In genomic region chr17:18323007-18323406, GRCh38 we compare ENCODE assay signal across 14 cellular contexts. TPM values are rescaled to one million over a fixed set of nuclear protein-coding genes. Genes with fewer than 3 reads are reported as not detected.
DNase-seq lines count a peak whose midpoint lies in the region; ATAC-seq, FAIRE-seq and TF ChIP-seq lines count a peak whose summit lies in the region.
"Had no signal": no experiment of that assay in that cellular context is flagged by ENCODE, and none has a peak within 500 bp of the region (broad histone marks: within the 10 kb centered on the region; RNA-seq: fewer than 3 reads in every experiment).

No MANE protein-coding gene starts in this region.

- no peak overlapping the region for H3K9ac ChIP-seq in K562 (ENCODE audit: insufficient read depth in 1 of 2, low read depth in 2 of 2, low read length in 2 of 2)
- H3K9ac ChIP-seq in mesenchymal stem cell (ENCODE audit: low read length) = peak overlapping the region; percentile 45

- TF ChIP-seq CTCF in LNCaP clone FGC (IDR thresholded peaks at IDR 0.05; ENCODE audit: control insufficient read depth, extremely low read depth, insufficient read depth) = 0 out of 2 replicates have a peak, but pooled peaks have one; percentile 8
- TF ChIP-seq CTCF in K562 (IDR thresholded peaks at IDR 0.05 in 2 of 3, conservative IDR thresholded peaks at IDR 0.05 in 1 of 3; ENCODE audit: insufficient read depth in 2 of 3, low read depth in 1 of 3, low read length in 3 of 3) = peak in 2 of 3 experiments; percentile 8 to 9; a peak in 1 of 6 replicates

- peaks cover 8% of the 10 kb centered on the region for H4K20me1 ChIP-seq in K562 (replicated peaks; ENCODE audit: control insufficient read depth, insufficient read depth, low read length)

- no peak for TF ChIP-seq POLR2A in K562 (conservative IDR thresholded peaks at IDR 0.05)

- no peaks in the 10 kb centered on the region for H3K9me1 ChIP-seq in K562 (ENCODE audit: control insufficient read depth, insufficient read depth, low read length)

- no peaks in the 10 kb centered on the region for H3K9me3 ChIP-seq in K562 (replicated peaks; ENCODE audit: control insufficient read depth, insufficient read depth, low read depth, low read length)
- no peaks in the 10 kb centered on the region for H3K9me3 ChIP-seq in mesenchymal stem cell (ENCODE audit: control insufficient read depth, low read length)
- H3K9me3 ChIP-seq: tibial nerve had no signal

- H3K4me2 ChIP-seq in K562 (ENCODE audit: insufficient read depth, low read length) (no peak overlapping the region), mesenchymal stem cell (ENCODE audit: low read length, poor library complexity, severe bottlenecking) (no peak overlapping the region)

- no peak overlapping the region for H2AK5ac ChIP-seq in mesenchymal stem cell (ENCODE audit: low read length, severe bottlenecking)

- H3K18ac ChIP-seq in mesenchymal stem cell (ENCODE audit: low read depth in 1 of 2, low read length in 2 of 2) = no peak overlapping the region

- H2BK12ac ChIP-seq in mesenchymal stem cell (ENCODE audit: low read length in 2 of 2) = no peak overlapping the region

- ATAC-seq in activated CD4-positive, alpha-beta T cell treated with anti-CD3 and anti-CD28 coated beads for 36 hours = no peak
- ATAC-seq in K562 = no peak
- ATAC-seq in GM21786 (IDR thresholded peaks at IDR 0.05; ENCODE audit: unreplicated experiment) = no peak

- H2AFZ ChIP-seq in K562 (ENCODE audit: low read depth, low read length) (no peak overlapping the region), mesenchymal stem cell (ENCODE audit: low read depth, low read length) (no peak overlapping the region)

- H3K4ac ChIP-seq in mesenchymal stem cell (ENCODE audit: low read depth in 1 of 2, low read length in 2 of 2) = no peak overlapping the region

- H3K4me3 ChIP-seq in LNCaP clone FGC (ENCODE audit: low read depth, low read length) = no peak overlapping the region
- no peak overlapping the region for H3K4me3 ChIP-seq in K562
- H3K4me3 ChIP-seq in mesenchymal stem cell (ENCODE audit: insufficient read depth in 1 of 2, low read depth in 1 of 2, low read length in 2 of 2) = no peak overlapping the region
- H3K4me3 ChIP-seq: tibial nerve had no signal

- no peak for DNase-seq in activated CD4-positive, alpha-beta T cell treated with anti-CD3 and anti-CD28 coated beads for 36 hours
- DNase-seq in activated CD4-positive, alpha-beta T cell treated with anti-CD3 and anti-CD28 coated beads, Interleukin-2, amount 50 U/mL, for 1 hour = no peak
- DNase-seq in LNCaP clone FGC (ENCODE audit: low read depth) (no peak), K562 (ENCODE audit: extremely low read depth in 1 of 4, low spot score in 3 of 4) (no peak), mesenchymal stem cell (no peak), GM19239 (ENCODE audit: insufficient read length, low spot score) (no peak), NCI-H526 treated with DMSO at 0.1 percent for 48 hours (lab: John Stamatoyannopoulos, UW) (no peak)
- DNase-seq: amygdala, NCI-H146 had no signal

- 62% methylated on average over 3 of the region's 3 CpGs for WGBS in K562 (ENCODE audit: insufficient coverage, low coverage, missing lambda C conversion rate)
- WGBS in mesenchymal stem cell = 73% methylated on average over 3 of the region's 3 CpGs

- FAIRE-seq in K562 (lab: Jason Lieb, UNC) (no peak), GM19239 (lab: Jason Lieb, UNC) (no peak)
- FAIRE-seq: A204.1, endometrium had no signal

- H4K8ac ChIP-seq in mesenchymal stem cell (ENCODE audit: low read length) = no peak overlapping the region

- H4K91ac ChIP-seq in mesenchymal stem cell (ENCODE audit: low read length) = no peak overlapping the region

- in situ Hi-C loops in K562 (cut with MboI) = no loop called here

- H2BK120ac ChIP-seq in mesenchymal stem cell (ENCODE audit: low read depth, low read length) = no peak overlapping the region

- peaks cover 38% of the 10 kb centered on the region for H3K4me1 Mint-ChIP-seq in activated CD4-positive, alpha-beta T cell treated with anti-CD3 and anti-CD28 coated beads for 36 hours

- H3K9me3 Mint-ChIP-seq in activated CD4-positive, alpha-beta T cell treated with anti-CD3 and anti-CD28 coated beads for 36 hours (ENCODE audit: low read depth) = no peaks in the 10 kb centered on the region

- CTCF ChIA-PET in activated CD4-positive, alpha-beta T cell treated with anti-CD3 and anti-CD28 coated beads for 36 hours (lab: Charles Lee) = no interaction called here
- CTCF ChIA-PET in K562 (lab: Yijun Ruan, JAX; ENCODE audit: low intra/inter-chr PET ratio) = interaction anchor here (0.5 kb wide), 1 partner anchor 403 kb away, joined by 3 read pairs; no protein-coding TSS in a partner anchor

- intact Hi-C loops in activated CD4-positive, alpha-beta T cell treated with anti-CD3 and anti-CD28 coated beads for 36 hours (cut with DNase I, micrococcal nuclease) = loop anchor here in 1 of 2 experiments (5.0 kb wide), 1 partner anchor 39 kb away; the partner anchor contains the start of gene SHMT1
- intact Hi-C loops in K562 (cut with micrococcal nuclease) = loop anchor here (10.0 kb wide), 1 partner anchor 178 kb away; no protein-coding TSS in a partner anchor

- peaks cover 51% of the 10 kb centered on the region for H3K79me1 ChIP-seq in mesenchymal stem cell (replicated peaks; ENCODE audit: low read length, poor library complexity, severe bottlenecking)

- H3K27me3 Mint-ChIP-seq in activated CD4-positive, alpha-beta T cell treated with anti-CD3 and anti-CD28 coated beads for 36 hours = no peaks in the 10 kb centered on the region

- H3K14ac ChIP-seq in mesenchymal stem cell (ENCODE audit: low read length in 2 of 2) = no peak overlapping the region

- H3K4me1 ChIP-seq in K562 (replicated peaks in 1 of 2; ENCODE audit: control insufficient read depth in 2 of 2, insufficient read depth in 2 of 2, low read length in 2 of 2) (peaks cover 3 to 17% of the 10 kb centered on the region in 2 experiments; a peak in 4 of 5 replicates), mesenchymal stem cell (ENCODE audit: control insufficient read depth, insufficient read depth, low read depth, low read length) (peaks cover 24% of the 10 kb centered on the region)

- no peak overlapping the region for H2BK15ac ChIP-seq in mesenchymal stem cell (ENCODE audit: low read depth, poor library complexity, severe bottlenecking)

- H3K27me3 ChIP-seq in K562 (ENCODE audit: control insufficient read depth in 2 of 2, insufficient read depth in 2 of 2, low read length in 2 of 2) (no peaks in the 10 kb centered on the region), mesenchymal stem cell (ENCODE audit: control insufficient read depth in 1 of 2, insufficient read depth in 1 of 2, low read length in 2 of 2) (no peaks in the 10 kb centered on the region)
- H3K27me3 ChIP-seq: tibial nerve had no signal

- H3K36me3 Mint-ChIP-seq in activated CD4-positive, alpha-beta T cell treated with anti-CD3 and anti-CD28 coated beads for 36 hours (ENCODE audit: low read depth) = peaks cover 15% of the 10 kb centered on the region

- H3K23ac ChIP-seq in mesenchymal stem cell (ENCODE audit: low read length in 2 of 2) = no peak overlapping the region

- H3K27ac Mint-ChIP-seq in activated CD4-positive, alpha-beta T cell treated with anti-CD3 and anti-CD28 coated beads for 36 hours = peak overlapping the region; percentile 3

- H3K27ac ChIP-seq in K562 (ENCODE audit: extremely low read depth, low read depth, low read length) (no peak overlapping the region), mesenchymal stem cell (ENCODE audit: low read length, poor library complexity, severe bottlenecking) (no peak overlapping the region)
- H3K27ac ChIP-seq: tibial nerve had no signal

- no peak for TF ChIP-seq EP300 in K562 (IDR thresholded peaks at IDR 0.05; ENCODE audit: low read length)

- H3K79me2 ChIP-seq in K562 (ENCODE audit: control insufficient read depth, insufficient read depth, low read length) = peaks cover 9% of the 10 kb centered on the region; the same call in 2 of the 3 replicates

- no peak overlapping the region for H2BK5ac ChIP-seq in mesenchymal stem cell (ENCODE audit: low read depth, low read length, poor library complexity, severe bottlenecking)

- no peak for TF ChIP-seq RAD21 in K562 (CRISPR knock-in tag; conservative IDR thresholded peaks at IDR 0.05 in 1 of 2, IDR thresholded peaks at IDR 0.05 in 1 of 2)

- BruUV-seq in K562 (replicated peaks; lab: Mats Ljungman, UMichigan) = no TSS peak

- H3K4me3 Mint-ChIP-seq in activated CD4-positive, alpha-beta T cell treated with anti-CD3 and anti-CD28 coated beads for 36 hours = no peak overlapping the region

- peaks cover 39% of the 10 kb centered on the region; the same call in 2 of the 3 replicates for H3K36me3 ChIP-seq in K562 (ENCODE audit: control insufficient read depth, insufficient read depth, low read length)
- H3K36me3 ChIP-seq in mesenchymal stem cell (ENCODE audit: control insufficient read depth in 1 of 2, insufficient read depth in 2 of 2, low read depth in 1 of 2, low read length in 2 of 2) = peaks cover 66 to 90% of the 10 kb centered on the region in 2 experiments

- POLR2A ChIA-PET in activated CD4-positive, alpha-beta T cell treated with anti-CD3 and anti-CD28 coated beads for 36 hours (lab: Charles Lee) = no interaction called here
- POLR2A ChIA-PET in K562 (lab: Yijun Ruan, JAX) = no interaction called here

RNA-seq across cellular contexts. Expression of gene SMCR8, which starts 7.9 kb away (rescaled TPM):
- 10 to 100 TPM; 13.2 to 14.5 TPM for total RNA-seq in activated CD4-positive, alpha-beta T cell treated with anti-CD3 and anti-CD28 coated beads for 36 hours
- 11.8 and 21.8 TPM in 2 replicates for total RNA-seq in K562 (2011; cell fraction: chromatin; rRNA removed; ENCODE audit: low replicate concordance)
- 11.7 and 16.5 TPM in 2 replicates for total RNA-seq in K562 (2011; cell fraction: nucleolus; rRNA removed)
- 10.4 and 12.3 TPM in 2 replicates for total RNA-seq in K562 (2011; cell fraction: nucleoplasm; rRNA removed)
- 4.9 and 6.4 TPM in 2 replicates for total RNA-seq in K562 (2014; rRNA removed)
- 4.9 and 5.3 TPM in 2 replicates for total RNA-seq in K562 (2014; rRNA removed; fragmentation: Illumina TruSeq; extraction: Trizol)
- total RNA-seq in K562 (2015; rRNA removed; fragmentation: Illumina TruSeq; extraction: Trizol) = 7.2 and 7.5 TPM in 2 replicates
- 7.8 and 8.8 TPM in 2 replicates for total RNA-seq in K562 (2021)
- polyA plus RNA-seq in K562 (2011; rRNA removed) = 3.8 and 3.9 TPM in 2 replicates
- 3.5 and 3.6 TPM in 2 replicates for polyA plus RNA-seq in K562 (2011; cell fraction: cytosol; rRNA removed)
- polyA plus RNA-seq in K562 (2011; cell fraction: nucleus; rRNA removed) = 3.0 and 4.5 TPM in 2 replicates
- 6.3 and 7.8 TPM in 2 replicates for polyA plus RNA-seq in K562 (2012)
- polyA plus RNA-seq in K562 (2014; fragmentation: Illumina TruSeq; extraction: Trizol) = 7.1 and 7.3 TPM in 2 replicates
- polyA plus RNA-seq in K562 (2014; fragmentation: Nextera tagmentation; extraction: Ambion mirVana) = under 1 TPM; 0.25 to 0.37 TPM
- polyA plus RNA-seq in K562 (2014; rRNA removed) = 3.2 and 4.3 TPM in 2 replicates
- polyA minus RNA-seq in K562 (2011; rRNA and poly(A)+ RNA removed) = 6.5 and 7.5 TPM in 2 replicates
- polyA minus RNA-seq in K562 (2011; cell fraction: cytosol; rRNA and poly(A)+ RNA removed) = 5.4 and 5.6 TPM in 2 replicates
- 5.1 and 6.4 TPM in 2 replicates for polyA minus RNA-seq in K562 (2011; cell fraction: nucleus; rRNA and poly(A)+ RNA removed)
- 10.0 TPM for polyA plus RNA-seq in mesenchymal stem cell (2013, experiment 1 of 2)
- 9.7 TPM for polyA plus RNA-seq in mesenchymal stem cell (2013, experiment 2 of 2)

RNA-seq across cellular contexts. Expression of gene TOP3A, which starts 8.2 kb away (rescaled TPM):
- total RNA-seq in activated CD4-positive, alpha-beta T cell treated with anti-CD3 and anti-CD28 coated beads for 36 hours = 10 to 100 TPM; 44.1 to 57.9 TPM
- total RNA-seq in K562 (2011; cell fraction: chromatin; rRNA removed; ENCODE audit: low replicate concordance) = 134 and 180 TPM in 2 replicates
- 87.6 and 109 TPM in 2 replicates for total RNA-seq in K562 (2011; cell fraction: nucleolus; rRNA removed)
- 107 and 108 TPM in 2 replicates for total RNA-seq in K562 (2011; cell fraction: nucleoplasm; rRNA removed)
- 25.5 and 33.2 TPM in 2 replicates for total RNA-seq in K562 (2014; rRNA removed)
- 24.7 and 25.6 TPM in 2 replicates for total RNA-seq in K562 (2014; rRNA removed; fragmentation: Illumina TruSeq; extraction: Trizol)
- 27.0 and 30.0 TPM in 2 replicates for total RNA-seq in K562 (2015; rRNA removed; fragmentation: Illumina TruSeq; extraction: Trizol)
- total RNA-seq in K562 (2021) = 48.2 and 49.7 TPM in 2 replicates
- 18.3 and 23.0 TPM in 2 replicates for polyA plus RNA-seq in K562 (2011; rRNA removed)
- 10.3 and 14.3 TPM in 2 replicates for polyA plus RNA-seq in K562 (2011; cell fraction: cytosol; rRNA removed)
- polyA plus RNA-seq in K562 (2011; cell fraction: nucleus; rRNA removed) = 28.2 and 40.0 TPM in 2 replicates
- polyA plus RNA-seq in K562 (2012) = 21.5 and 22.5 TPM in 2 replicates
- polyA plus RNA-seq in K562 (2014; fragmentation: Illumina TruSeq; extraction: Trizol) = 25.8 TPM in 2 replicates
- polyA plus RNA-seq in K562 (2014; fragmentation: Nextera tagmentation; extraction: Ambion mirVana) = 1 to 10 TPM; 5.2 to 7.6 TPM
- 16.4 and 22.7 TPM in 2 replicates for polyA plus RNA-seq in K562 (2014; rRNA removed)
- polyA minus RNA-seq in K562 (2011; rRNA and poly(A)+ RNA removed) = 40.2 and 45.8 TPM in 2 replicates
- polyA minus RNA-seq in K562 (2011; cell fraction: cytosol; rRNA and poly(A)+ RNA removed) = 20.1 and 24.0 TPM in 2 replicates
- 33.1 and 42.0 TPM in 2 replicates for polyA minus RNA-seq in K562 (2011; cell fraction: nucleus; rRNA and poly(A)+ RNA removed)
- polyA plus RNA-seq in mesenchymal stem cell (2013, experiment 1 of 2) = 12.8 TPM
- polyA plus RNA-seq in mesenchymal stem cell (2013, experiment 2 of 2) = 12.5 TPM

RNA-seq across cellular contexts. Expression of gene SHMT1, which starts 40.3 kb away (rescaled TPM):
- 10 to 100 TPM; 58.7 to 61.0 TPM for total RNA-seq in activated CD4-positive, alpha-beta T cell treated with anti-CD3 and anti-CD28 coated beads for 36 hours
- 38.5 and 63.2 TPM in 2 replicates for total RNA-seq in K562 (2011; cell fraction: chromatin; rRNA removed; ENCODE audit: low replicate concordance)
- total RNA-seq in K562 (2011; cell fraction: nucleolus; rRNA removed) = 29.9 and 31.7 TPM in 2 replicates
- 36.2 and 36.6 TPM in 2 replicates for total RNA-seq in K562 (2011; cell fraction: nucleoplasm; rRNA removed)
- 23.3 and 29.8 TPM in 2 replicates for total RNA-seq in K562 (2014; rRNA removed)
- 15.7 and 18.0 TPM in 2 replicates for total RNA-seq in K562 (2014; rRNA removed; fragmentation: Illumina TruSeq; extraction: Trizol)
- total RNA-seq in K562 (2015; rRNA removed; fragmentation: Illumina TruSeq; extraction: Trizol) = 23.9 and 26.5 TPM in 2 replicates
- total RNA-seq in K562 (2021) = 30.7 and 31.2 TPM in 2 replicates
- polyA plus RNA-seq in K562 (2011; rRNA removed) = 18.1 and 20.0 TPM in 2 replicates
- polyA plus RNA-seq in K562 (2011; cell fraction: cytosol; rRNA removed) = 21.9 and 29.0 TPM in 2 replicates
- polyA plus RNA-seq in K562 (2011; cell fraction: nucleus; rRNA removed) = 20.7 and 22.9 TPM in 2 replicates
- 21.8 and 26.1 TPM in 2 replicates for polyA plus RNA-seq in K562 (2012)
- polyA plus RNA-seq in K562 (2014; fragmentation: Illumina TruSeq; extraction: Trizol) = 25.4 and 30.2 TPM in 2 replicates
- polyA plus RNA-seq in K562 (2014; fragmentation: Nextera tagmentation; extraction: Ambion mirVana) = 1 to 10 TPM; 3.3 to 5.6 TPM
- polyA plus RNA-seq in K562 (2014; rRNA removed) = 23.9 and 26.1 TPM in 2 replicates
- polyA minus RNA-seq in K562 (2011; rRNA and poly(A)+ RNA removed) = 12.8 and 14.1 TPM in 2 replicates
- 13.5 and 17.3 TPM in 2 replicates for polyA minus RNA-seq in K562 (2011; cell fraction: cytosol; rRNA and poly(A)+ RNA removed)
- 11.6 and 15.1 TPM in 2 replicates for polyA minus RNA-seq in K562 (2011; cell fraction: nucleus; rRNA and poly(A)+ RNA removed)
- polyA plus RNA-seq in mesenchymal stem cell (2013, experiment 1 of 2) = 5.4 TPM
- polyA plus RNA-seq in mesenchymal stem cell (2013, experiment 2 of 2) = 5.5 TPM

RNA-seq across cellular contexts. Expression of gene EVPLL, which starts 54.6 kb away (rescaled TPM):
- total RNA-seq in activated CD4-positive, alpha-beta T cell treated with anti-CD3 and anti-CD28 coated beads for 36 hours = under 1 TPM in 1 of 2 experiments, not detected in 1; 0.37 TPM
- not detected in 2 replicates for total RNA-seq in K562 (2011; cell fraction: chromatin; rRNA removed; ENCODE audit: low replicate concordance)
- not detected in 2 replicates for total RNA-seq in K562 (2011; cell fraction: nucleolus; rRNA removed)
- total RNA-seq in K562 (2011; cell fraction: nucleoplasm; rRNA removed) = not detected in 2 replicates
- not detected in 2 replicates for total RNA-seq in K562 (2014; rRNA removed)
- total RNA-seq in K562 (2014; rRNA removed; fragmentation: Illumina TruSeq; extraction: Trizol) = not detected in 2 replicates
- not detected in 2 replicates for total RNA-seq in K562 (2015; rRNA removed; fragmentation: Illumina TruSeq; extraction: Trizol)
- not detected in 2 replicates for total RNA-seq in K562 (2021)
- not detected in 2 replicates for polyA plus RNA-seq in K562 (2011; rRNA removed)
- not detected in 2 replicates for polyA plus RNA-seq in K562 (2011; cell fraction: cytosol; rRNA removed)
- polyA plus RNA-seq in K562 (2011; cell fraction: nucleus; rRNA removed) = not detected in 2 replicates
- not detected in 2 replicates for polyA plus RNA-seq in K562 (2012)
- not detected in 2 replicates for polyA plus RNA-seq in K562 (2014; fragmentation: Illumina TruSeq; extraction: Trizol)
- not detected for polyA plus RNA-seq in K562 (2014; fragmentation: Nextera tagmentation; extraction: Ambion mirVana)
- polyA plus RNA-seq in K562 (2014; rRNA removed) = not detected in 2 replicates
- polyA minus RNA-seq in K562 (2011; rRNA and poly(A)+ RNA removed) = not detected in 2 replicates
- polyA minus RNA-seq in K562 (2011; cell fraction: cytosol; rRNA and poly(A)+ RNA removed) = not detected in 2 replicates
- not detected in 2 replicates for polyA minus RNA-seq in K562 (2011; cell fraction: nucleus; rRNA and poly(A)+ RNA removed)
- not detected for polyA plus RNA-seq in mesenchymal stem cell (2013, experiment 1 of 2)
- polyA plus RNA-seq in mesenchymal stem cell (2013, experiment 2 of 2) = not detected
- total RNA-seq: T-helper 2 cell treated with Interferon-gamma antibody and Interleukin-4, amounts not matched to agents 100 ng/mL and 5 ng/mL, for 36 hours; tibial nerve had no signal
